ENCODE assay signal across 24 cellular contexts in the genomic region with DNA sequence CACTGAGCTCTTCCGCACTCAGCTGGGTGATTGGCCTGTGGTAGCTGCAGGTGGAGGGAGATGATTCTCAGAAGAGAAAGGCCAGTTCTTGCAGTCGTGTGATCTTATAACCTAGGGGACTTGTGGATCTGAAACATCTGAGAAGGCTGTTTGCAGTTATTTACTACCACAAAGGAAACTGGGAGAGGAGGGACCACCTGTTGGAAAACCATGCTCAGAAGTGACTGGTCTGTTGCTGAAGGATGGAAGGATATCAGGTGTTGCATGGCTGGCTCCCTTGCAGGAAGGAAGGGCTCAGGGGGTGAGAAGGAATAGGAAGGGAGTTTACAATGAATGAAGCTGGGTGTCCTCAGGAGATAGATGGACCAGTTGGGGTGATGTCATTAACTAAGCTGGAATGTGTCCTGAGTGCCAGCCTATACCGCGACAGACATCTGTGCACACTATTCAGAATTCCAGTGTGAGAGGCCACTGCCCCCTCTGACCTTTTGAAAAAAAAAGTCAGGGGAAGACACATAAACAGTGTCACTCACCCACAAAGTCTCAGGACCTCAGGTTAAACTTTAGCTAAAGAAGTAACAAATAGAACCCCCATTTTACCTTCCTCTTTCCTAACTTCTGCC. TPM values are rescaled to one million over a fixed set of nuclear protein-coding genes. Genes with fewer than 3 reads are reported as not detected.
DNase-seq lines count a peak whose midpoint lies in the region; ATAC-seq and TF ChIP-seq lines count a peak whose summit lies in the region.
"Had no signal": no experiment of that assay in that cellular context is flagged by ENCODE, and none has a peak within 500 bp of the region (broad histone marks: within the 10 kb centered on the region; RNA-seq: fewer than 3 reads in every experiment).

No MANE protein-coding gene starts in this region.

- H2BK20ac ChIP-seq in IMR-90 (ENCODE audit: low read depth, low read length) = peak overlapping the region; percentile 26

- no peaks in the 10 kb centered on the region for H4K20me1 ChIP-seq in IMR-90 (ENCODE audit: insufficient read depth, low read length)

- WGBS in IMR-90 (ENCODE audit: extremely low coverage in 2 of 2, insufficient read length in 1 of 2), 2 experiments = 92% methylated on average over 2 of the region's 4 CpGs; no CpG with 5 or more reads in 1 of the 2 experiments

- H3K27me3 ChIP-seq in IMR-90 (ENCODE audit: control insufficient read depth, insufficient read depth, low read length) = peaks cover 1% of the 10 kb centered on the region; the same call in 1 of the 2 replicates
- H3K27me3 ChIP-seq in mucosa of stomach (ENCODE audit: control insufficient read depth, insufficient read depth, low read length) = no peaks in the 10 kb centered on the region
- no peaks in the 10 kb centered on the region for H3K27me3 ChIP-seq in stomach smooth muscle (ENCODE audit: control insufficient read depth in 1 of 2, insufficient read depth in 2 of 2, low read length in 2 of 2)
- no peaks in the 10 kb centered on the region for H3K27me3 ChIP-seq in WERI-Rb-1 (ENCODE audit: insufficient read depth, low read depth, severe bottlenecking)
- H3K27me3 ChIP-seq in naive thymus-derived CD4-positive, alpha-beta T cell (ENCODE audit: control insufficient read depth in 2 of 2, insufficient read depth in 2 of 2, low read length in 2 of 2) = no peaks in the 10 kb centered on the region
- H3K27me3 ChIP-seq: upper lobe of left lung had no signal

- POLR2A ChIA-PET in IMR-90 (lab: Charles Lee; ENCODE audit: unreplicated experiment) = no interaction called here
- POLR2A ChIA-PET in naive thymus-derived CD4-positive, alpha-beta T cell (lab: Charles Lee) = no interaction called here

- H3K9me1 ChIP-seq in IMR-90 (ENCODE audit: insufficient read depth, low read length) = peaks cover 4% of the 10 kb centered on the region

- no peak overlapping the region for H3K23ac ChIP-seq in IMR-90 (ENCODE audit: low read depth, low read length)

- no peaks in the 10 kb centered on the region for H3K9me3 Mint-ChIP-seq in chondrocyte (ENCODE audit: low read depth)
- peaks cover 0 to 3% (median 0%) of the 10 kb centered on the region in 11 donors for H3K9me3 Mint-ChIP-seq in naive thymus-derived CD4-positive, alpha-beta T cell
- H3K9me3 Mint-ChIP-seq: activated naive CD8-positive, alpha-beta T cell treated with anti-CD3 and anti-CD28 coated beads, Interleukin-2, amount 50 U/mL, for 24 hours had no signal

- H3K4ac ChIP-seq in IMR-90 (ENCODE audit: low read depth, low read length) = 0 out of 2 replicates have a peak overlapping the region, but pooled peaks have one; percentile 10

- no peak for ATAC-seq in IMR-90 (ENCODE audit: low read depth)
- ATAC-seq in HG02571 (IDR thresholded peaks at IDR 0.05; ENCODE audit: unreplicated experiment) = no peak
- ATAC-seq in naive thymus-derived CD4-positive, alpha-beta T cell = no peak
- ATAC-seq: activated naive CD8-positive, alpha-beta T cell treated with anti-CD3 and anti-CD28 coated beads, Interleukin-2, amount 50 U/mL, for 24 hours; psoas muscle; stimulated activated naive CD8-positive, alpha-beta T cell treated with anti-CD3 and anti-CD28 coated beads, Interleukin-15, amount 100 ng/mL, for 72 hours had no signal

- peak overlapping the region; percentile 64 for H2AFZ ChIP-seq in IMR-90 (replicated peaks; ENCODE audit: low read length, poor library complexity)

- peak overlapping the region; percentile 49; the same call in 1 of the 2 replicates for H4K5ac ChIP-seq in IMR-90 (ENCODE audit: low read depth, low read length)

- H3K27ac ChIP-seq in IMR-90 (ENCODE audit: insufficient read depth, low read length) (peak overlapping the region; percentile 78; the same call in 1 of the 2 replicates), stomach smooth muscle (ENCODE audit: low read length) (peak overlapping the region; percentile 46), WERI-Rb-1 (no peak overlapping the region)
- no peak overlapping the region for H3K27ac ChIP-seq in naive thymus-derived CD4-positive, alpha-beta T cell (ENCODE audit: low read depth, low read length)
- H3K27ac ChIP-seq: epithelial cell of prostate, psoas muscle, upper lobe of left lung had no signal

- peaks cover 29% of the 10 kb centered on the region; the same call in 1 of the 2 replicates for H3K4me1 ChIP-seq in IMR-90 (ENCODE audit: control insufficient read depth, insufficient read depth, low read length)
- H3K4me1 ChIP-seq in mucosa of stomach (ENCODE audit: control insufficient read depth, insufficient read depth, low read length) = peaks cover 62% of the 10 kb centered on the region
- H3K4me1 ChIP-seq in stomach smooth muscle (ENCODE audit: control insufficient read depth, insufficient read depth, low read length) = peaks cover 45% of the 10 kb centered on the region
- no peaks in the 10 kb centered on the region for H3K4me1 ChIP-seq in naive thymus-derived CD4-positive, alpha-beta T cell (ENCODE audit: control insufficient read depth in 2 of 2, insufficient read depth in 2 of 2, low read length in 2 of 2)
- H3K4me1 ChIP-seq: psoas muscle, upper lobe of left lung had no signal

- peak overlapping the region; percentile 75 for H2AK9ac ChIP-seq in IMR-90 (replicated peaks; ENCODE audit: low read depth, low read length, poor library complexity)

- no TSS peak for BruUV-seq in IMR-90 (replicated peaks; lab: Mats Ljungman, UMichigan)

- H4K8ac ChIP-seq in IMR-90 (ENCODE audit: low read depth in 2 of 2, low read length in 2 of 2) = 0 out of 4 replicates have a peak overlapping the region, but pooled peaks of 1 of the 2 experiments have one; percentile 52

- intact Hi-C loops in IMR-90 (cut with micrococcal nuclease) = loop anchor here (5.0 kb wide), 1 partner anchor 63 kb away; no protein-coding TSS in a partner anchor
- intact Hi-C loops in naive thymus-derived CD4-positive, alpha-beta T cell (cut with micrococcal nuclease) = no loop called here

- no peaks in the 10 kb centered on the region for H3K9me3 ChIP-seq in IMR-90 (ENCODE audit: control insufficient read depth, insufficient read depth, low read length)
- H3K9me3 ChIP-seq in mucosa of stomach (ENCODE audit: control insufficient read depth, low read length) = no peaks in the 10 kb centered on the region
- no peaks in the 10 kb centered on the region for H3K9me3 ChIP-seq in stomach smooth muscle (ENCODE audit: control insufficient read depth in 2 of 2, low read length in 2 of 2)
- no peaks in the 10 kb centered on the region for H3K9me3 ChIP-seq in WERI-Rb-1 (ENCODE audit: severe bottlenecking)
- no peaks in the 10 kb centered on the region for H3K9me3 ChIP-seq in naive thymus-derived CD4-positive, alpha-beta T cell (ENCODE audit: control insufficient read depth in 2 of 3, low read length in 3 of 3)
- H3K9me3 ChIP-seq: psoas muscle, upper lobe of left lung had no signal

- no peak overlapping the region for H2BK5ac ChIP-seq in IMR-90 (ENCODE audit: low read depth, low read length, poor library complexity, severe bottlenecking)

- no peak overlapping the region for H3K4me3 ChIP-seq in IMR-90 (ENCODE audit: insufficient read depth, low read depth, low read length)
- no peak overlapping the region for H3K4me3 ChIP-seq in mucosa of stomach (ENCODE audit: low read length)
- no peak overlapping the region for H3K4me3 ChIP-seq in stomach smooth muscle (ENCODE audit: low read length in 2 of 2)
- no peak overlapping the region for H3K4me3 ChIP-seq in WERI-Rb-1 (ENCODE audit: low read depth, low read length)
- no peak overlapping the region for H3K4me3 ChIP-seq in naive thymus-derived CD4-positive, alpha-beta T cell (ENCODE audit: low read length)
- H3K4me3 ChIP-seq: psoas muscle, upper lobe of left lung had no signal

- H3K14ac ChIP-seq in IMR-90 (replicated peaks; ENCODE audit: low read depth, low read length) = no peak overlapping the region; the same call in 1 of the 2 replicates

- H3K4me3 Mint-ChIP-seq in chondrocyte (ENCODE audit: unreplicated experiment) = no peak overlapping the region
- no peak overlapping the region for H3K4me3 Mint-ChIP-seq in naive thymus-derived CD4-positive, alpha-beta T cell
- H3K4me3 Mint-ChIP-seq: activated naive CD8-positive, alpha-beta T cell treated with anti-CD3 and anti-CD28 coated beads, Interleukin-2, amount 50 U/mL, for 24 hours; IgD-negative memory B cell; naive B cell; stimulated activated naive CD8-positive, alpha-beta T cell treated with anti-CD3 and anti-CD28 coated beads, Interleukin-15, amount 100 ng/mL, for 72 hours had no signal

- peak overlapping the region; percentile 79 for H3K27ac Mint-ChIP-seq in chondrocyte (ENCODE audit: unreplicated experiment)
- H3K27ac Mint-ChIP-seq in naive thymus-derived CD4-positive, alpha-beta T cell = no peak overlapping the region
- H3K27ac Mint-ChIP-seq: IgD-negative memory B cell; naive B cell; stimulated activated naive CD8-positive, alpha-beta T cell treated with anti-CD3 and anti-CD28 coated beads, Interleukin-15, amount 100 ng/mL, for 72 hours had no signal

- TF ChIP-seq CTCF in IMR-90 (conservative IDR thresholded peaks at IDR 0.05; ENCODE audit: low read depth, low read length) (no peak), chondrocyte (IDR thresholded peaks at IDR 0.05) (no peak), WERI-Rb-1 (IDR thresholded peaks at IDR 0.05; ENCODE audit: low read depth, low read length) (no peak)

- H2BK15ac ChIP-seq in IMR-90 (ENCODE audit: low read depth, low read length) = no peak overlapping the region

- TF ChIP-seq RAD21 in IMR-90 (IDR thresholded peaks at IDR 0.05; ENCODE audit: low read length) = no peak

- H3K9ac ChIP-seq in IMR-90 (ENCODE audit: low read depth, low read length) = no peak overlapping the region
- H3K9ac ChIP-seq in mucosa of stomach (ENCODE audit: low read length) = peak overlapping the region; percentile 45
- H3K9ac ChIP-seq in stomach smooth muscle (ENCODE audit: low read length in 2 of 2) = no peak overlapping the region

- H3K79me1 ChIP-seq in IMR-90 (ENCODE audit: low read depth in 1 of 2, low read length in 2 of 2) = no peaks in the 10 kb centered on the region

- no peaks in the 10 kb centered on the region for H3K27me3 Mint-ChIP-seq in chondrocyte (ENCODE audit: low read depth)
- peaks cover 0 to 7% (median 5%) of the 10 kb centered on the region in 5 donors for H3K27me3 Mint-ChIP-seq in naive thymus-derived CD4-positive, alpha-beta T cell
- H3K27me3 Mint-ChIP-seq: stimulated activated naive CD8-positive, alpha-beta T cell treated with anti-CD3 and anti-CD28 coated beads, Interleukin-15, amount 100 ng/mL, for 72 hours had no signal

- H3K18ac ChIP-seq in IMR-90 (ENCODE audit: low read depth, low read length) = peak overlapping the region; percentile 59; the same call in 1 of the 2 replicates

- dilution Hi-C loops in IMR-90 (cut with HindIII; ENCODE audit: low sequenced_read_pairs, unreplicated experiment) = loop anchor here (25.0 kb wide), 1 partner anchor 138 kb away; no protein-coding TSS in a partner anchor

- H3K36me3 ChIP-seq in IMR-90 (ENCODE audit: control insufficient read depth, insufficient read depth, low read length) (no peaks in the 10 kb centered on the region), mucosa of stomach (ENCODE audit: control insufficient read depth, insufficient read depth, low read length) (no peaks in the 10 kb centered on the region), stomach smooth muscle (ENCODE audit: control insufficient read depth in 2 of 2, insufficient read depth in 2 of 2, low read length in 2 of 2) (no peaks in the 10 kb centered on the region), WERI-Rb-1 (no peaks in the 10 kb centered on the region)
- H3K36me3 ChIP-seq in naive thymus-derived CD4-positive, alpha-beta T cell (ENCODE audit: control insufficient read depth in 2 of 3, insufficient read depth in 3 of 3, low read length in 3 of 3) = no peaks in the 10 kb centered on the region
- H3K36me3 ChIP-seq: upper lobe of left lung had no signal

- in situ Hi-C loops in IMR-90 (cut with MboI; ENCODE audit: low sequenced_read_pairs) = no loop called here

- DNase-seq in IMR-90 (no peak), chondrocyte (ENCODE audit: low spot score) (peak; percentile 1), WERI-Rb-1 (no peak), COR-L47 (lab: John Stamatoyannopoulos, UW) (no peak)
- DNase-seq in naive thymus-derived CD4-positive, alpha-beta T cell = no peak
- DNase-seq: activated effector memory CD4-positive, alpha-beta T cell treated with anti-CD3 and anti-CD28 coated beads, Interleukin-2, amount 50 U/mL, for 16 hours; activated naive CD8-positive, alpha-beta T cell treated with anti-CD3 and anti-CD28 coated beads, Interleukin-2, amount 50 U/mL, for 24 hours; AML-193; EL; foreskin melanocyte; naive B cell; NCI-H1417 treated with DMSO at 0.1 percent for 48 hours; psoas muscle; SHP77 treated with DMSO at 0.1 percent for 48 hours; stimulated activated CD4-positive, alpha-beta T cell treated with anti-CD3 and anti-CD28 coated beads, Interleukin-4, amount 100 ng/mL, for 24 hours; stimulated activated naive CD8-positive, alpha-beta T cell treated with anti-CD3 and anti-CD28 coated beads, Interleukin-15, amount 100 ng/mL, for 72 hours; upper lobe of left lung had no signal

- no peak overlapping the region for H3K4me2 ChIP-seq in IMR-90 (ENCODE audit: low read depth, low read length)

- peak overlapping the region; percentile 46; the same call in 1 of the 2 replicates for H4K91ac ChIP-seq in IMR-90 (ENCODE audit: insufficient read depth, low read depth, low read length)

- no peak overlapping the region for H2AK5ac ChIP-seq in IMR-90 (ENCODE audit: low read depth, low read length)

- H3K36me3 Mint-ChIP-seq in chondrocyte (ENCODE audit: low read depth) = peaks cover 24% of the 10 kb centered on the region
- peaks cover 0 to 1% (median 0%) of the 10 kb centered on the region in 5 donors for H3K36me3 Mint-ChIP-seq in naive thymus-derived CD4-positive, alpha-beta T cell
- H3K36me3 Mint-ChIP-seq: IgD-negative memory B cell, naive B cell had no signal

- no peak for TF ChIP-seq POLR2A in IMR-90 (IDR thresholded peaks at IDR 0.05; ENCODE audit: low read depth, low read length)

- CTCF ChIA-PET in IMR-90 (lab: Yijun Ruan, JAX) = interaction anchor here (1.0 to 1.3 kb wide), 2 partner anchors 11 to 135 kb away, joined by 4 to 5 read pairs; no protein-coding TSS in a partner anchor
- CTCF ChIA-PET in naive thymus-derived CD4-positive, alpha-beta T cell (lab: Charles Lee) = interaction anchor here (0.6 to 0.7 kb wide), 2 partner anchors 60 to 833 kb away, joined by 3 read pairs; no protein-coding TSS in a partner anchor

- no peak overlapping the region; the same call in 1 of the 2 replicates for H3K56ac ChIP-seq in IMR-90 (ENCODE audit: extremely low read depth, insufficient read depth, low read length)

- peaks cover 91% of the 10 kb centered on the region for H3K4me1 Mint-ChIP-seq in chondrocyte (ENCODE audit: low read depth)
- peaks cover 0 to 8% (median 0%) of the 10 kb centered on the region in 7 donors for H3K4me1 Mint-ChIP-seq in naive thymus-derived CD4-positive, alpha-beta T cell
- H3K4me1 Mint-ChIP-seq: IgD-negative memory B cell, naive B cell had no signal

- H2BK120ac ChIP-seq in IMR-90 (ENCODE audit: low read depth, low read length) = no peak overlapping the region

RNA-seq across cellular contexts. Expression of a gene that starts 17.5 kb away (rescaled TPM):
- total RNA-seq in IMR-90 (2012; rRNA removed) (33.5 and 36.7 TPM in 2 replicates), chondrocyte (1,045 to 1,857 TPM (median 1,848 TPM) in 3 replicates)
- polyA plus RNA-seq in IMR-90 (2012; rRNA removed) = 236 and 257 TPM in 2 replicates
- 205 and 355 TPM in 2 replicates for polyA plus RNA-seq in IMR-90 (2012; cell fraction: cytosol; rRNA removed)
- 73.3 and 119 TPM in 2 replicates for polyA plus RNA-seq in IMR-90 (2012; cell fraction: nucleus; rRNA removed; ENCODE audit: low replicate concordance)
- total RNA-seq in naive thymus-derived CD4-positive, alpha-beta T cell = 10 to 100 TPM in 1 of 5 experiments, not detected in 4; 58.9 TPM
- under 1 TPM in 1 of 2 donors, not detected in 1; 0.18 TPM for polyA plus RNA-seq in naive thymus-derived CD4-positive, alpha-beta T cell
- polyA plus RNA-seq: IgD-negative memory B cell had no signal

RNA-seq across cellular contexts. Expression of a gene that starts 44.6 kb away (rescaled TPM):
- total RNA-seq in IMR-90 (2012; rRNA removed) (392 and 433 TPM in 2 replicates), chondrocyte (403 to 502 TPM (median 500 TPM) in 3 replicates)
- polyA plus RNA-seq in IMR-90 (2012; rRNA removed) = 1,339 and 1,767 TPM in 2 replicates
- 847 and 1,056 TPM in 2 replicates for polyA plus RNA-seq in IMR-90 (2012; cell fraction: cytosol; rRNA removed)
- polyA plus RNA-seq in IMR-90 (2012; cell fraction: nucleus; rRNA removed; ENCODE audit: low replicate concordance) = 732 and 841 TPM in 2 replicates
- total RNA-seq in naive thymus-derived CD4-positive, alpha-beta T cell = not detected
- polyA plus RNA-seq in naive thymus-derived CD4-positive, alpha-beta T cell = not detected
- total RNA-seq: MCF 10A; T-helper 1 cell treated with Interleukin-12 subunit alpha and Interleukin-12 subunit beta and Interleukin-4 antibody, amounts not matched to agents 30 ng/mL and 1 ng/mL, for 36 hours had no signal
- polyA plus RNA-seq: IgD-negative memory B cell had no signal

Comparison
In these comparisons a context has a peak if more than half of its experiments do, and no peak if none do; other contexts are left out.
1. H3K27ac ChIP-seq: peak in IMR-90 (single experiment) and stomach smooth muscle (single experiment); none in WERI-Rb-1 (single experiment) and naive thymus-derived CD4-positive, alpha-beta T cell (single experiment).
2. RNA of a gene that starts 17.5 kb away (total RNA-seq): 1,045 to 1,857 TPM in chondrocyte; 33.5 to 36.7 TPM in IMR-90 and 58.9 TPM in naive thymus-derived CD4-positive, alpha-beta T cell; every median in the first group is over 10 times any median in the second.
3. RNA of a gene that starts 44.6 kb away (total RNA-seq): 403 to 502 TPM in chondrocyte and 392 to 433 TPM in IMR-90; not detected in naive thymus-derived CD4-positive, alpha-beta T cell; every median in the first group is over 100 times any median in the second.